ENCODE assay signal across 1 cellular context in the genomic region with DNA sequence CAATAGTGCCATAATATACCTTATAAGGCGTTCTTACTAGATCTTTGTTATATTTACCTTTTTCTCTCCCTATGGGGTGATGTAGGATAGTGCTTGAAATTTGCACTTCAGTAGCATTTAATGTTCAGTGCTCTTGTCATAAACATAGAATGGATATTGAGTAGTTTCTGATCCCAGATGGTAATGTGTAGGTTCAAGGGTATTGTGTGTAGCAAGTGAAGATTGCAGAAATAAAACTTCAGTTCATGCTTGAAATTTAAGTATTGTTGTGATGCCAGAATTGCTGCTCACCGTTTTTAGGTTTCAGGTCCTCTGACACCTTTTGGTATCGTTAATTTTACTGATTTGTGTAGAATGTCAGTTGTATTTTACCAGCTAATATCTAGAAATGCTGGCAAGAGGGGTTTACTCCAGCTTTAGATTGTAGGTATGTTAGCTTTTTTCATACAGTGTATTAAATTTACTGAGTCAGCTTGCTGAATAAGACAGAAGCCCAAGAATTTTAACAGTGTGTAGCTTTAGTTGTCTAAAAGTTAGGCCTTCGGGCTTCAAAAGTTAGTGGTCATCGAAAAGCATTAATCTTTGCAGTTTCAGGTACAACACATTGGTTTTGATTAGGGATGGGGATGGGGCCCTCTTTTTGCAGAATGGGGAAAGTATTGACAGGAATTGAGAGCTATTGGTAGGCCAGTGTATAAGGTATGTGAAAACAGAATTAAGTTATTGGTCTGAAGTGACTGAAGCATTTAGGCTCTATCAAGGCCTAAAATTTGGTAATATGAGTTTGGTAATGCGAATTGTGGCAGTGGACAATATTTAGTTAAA.
TF ChIP-seq lines count a peak whose summit lies in the region.

No MANE protein-coding gene starts in this region.

TF ChIP-seq in HEK293, 187 proteins besides CTCF, POLR2A, EP300 and RAD21 (continued from another document):
- TF ChIP-seq, protein P1, sequence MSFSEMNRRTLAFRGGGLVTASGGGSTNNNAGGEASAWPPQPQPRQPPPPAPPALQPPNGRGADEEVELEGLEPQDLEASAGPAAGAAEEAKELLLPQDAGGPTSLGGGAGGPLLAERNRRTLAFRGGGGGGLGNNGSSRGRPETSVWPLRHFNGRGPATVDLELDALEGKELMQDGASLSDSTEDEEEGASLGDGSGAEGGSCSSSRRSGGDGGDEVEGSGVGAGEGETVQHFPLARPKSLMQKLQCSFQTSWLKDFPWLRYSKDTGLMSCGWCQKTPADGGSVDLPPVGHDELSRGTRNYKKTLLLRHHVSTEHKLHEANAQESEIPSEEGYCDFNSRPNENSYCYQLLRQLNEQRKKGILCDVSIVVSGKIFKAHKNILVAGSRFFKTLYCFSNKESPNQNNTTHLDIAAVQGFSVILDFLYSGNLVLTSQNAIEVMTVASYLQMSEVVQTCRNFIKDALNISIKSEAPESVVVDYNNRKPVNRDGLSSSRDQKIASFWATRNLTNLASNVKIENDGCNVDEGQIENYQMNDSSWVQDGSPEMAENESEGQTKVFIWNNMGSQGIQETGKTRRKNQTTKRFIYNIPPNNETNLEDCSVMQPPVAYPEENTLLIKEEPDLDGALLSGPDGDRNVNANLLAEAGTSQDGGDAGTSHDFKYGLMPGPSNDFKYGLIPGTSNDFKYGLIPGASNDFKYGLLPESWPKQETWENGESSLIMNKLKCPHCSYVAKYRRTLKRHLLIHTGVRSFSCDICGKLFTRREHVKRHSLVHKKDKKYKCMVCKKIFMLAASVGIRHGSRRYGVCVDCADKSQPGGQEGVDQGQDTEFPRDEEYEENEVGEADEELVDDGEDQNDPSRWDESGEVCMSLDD (tag by site-specific recombination; IDR thresholded peaks at IDR 0.05), result no peak
- TF ChIP-seq ZNF239 (tag by site-specific recombination; IDR thresholded peaks at IDR 0.05), result no peak
